In the genomic region with DNA sequence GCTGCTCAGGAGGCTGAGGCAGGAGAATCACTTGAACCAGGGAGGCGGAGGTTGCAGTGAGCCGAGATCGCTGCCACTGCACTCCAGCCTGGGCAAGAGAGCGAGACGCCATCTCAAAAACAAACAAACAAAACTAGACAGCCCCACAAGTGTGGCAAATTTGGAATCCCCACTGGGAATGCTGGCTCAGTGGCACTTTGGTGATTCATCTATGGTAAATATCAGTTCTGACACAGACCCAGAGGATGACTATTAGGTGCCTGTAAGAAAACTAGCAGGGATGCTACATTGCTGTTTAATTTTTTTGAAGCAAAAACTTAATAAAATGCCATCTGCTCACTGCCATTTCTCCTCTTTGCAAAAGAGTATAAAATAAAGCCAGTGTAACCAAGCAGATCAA, we compare ENCODE assay signal across 27 cellular contexts.
DNase-seq lines count a peak whose midpoint lies in the region; ATAC-seq, FAIRE-seq and TF ChIP-seq lines count a peak whose summit lies in the region.
"Had no signal": no experiment of that assay in that cellular context is flagged by ENCODE, and none has a peak within 500 bp of the region (broad histone marks: within the 10 kb centered on the region; RNA-seq: fewer than 3 reads in every experiment).

No MANE protein-coding gene starts in this region.

- FAIRE-seq in RCC 7860 (lab: Jason Lieb, UNC): peak; percentile 31
- FAIRE-seq: frontal cortex, islet of Langerhans, K562 had no signal

- H3K9me3 Mint-ChIP-seq in osteocyte (ENCODE audit: unreplicated experiment): no peaks in the 10 kb centered on the region
- H3K9me3 Mint-ChIP-seq: CD4-positive, alpha-beta memory T cell; stimulated activated naive CD8-positive, alpha-beta T cell treated with anti-CD3 and anti-CD28 coated beads, Interleukin-15, amount 100 ng/mL, for 72 hours; T-helper 1 cell treated with Interleukin-12 subunit alpha and Interleukin-12 subunit beta and Interleukin-4 antibody, amounts not matched to agents 30 μg/mL and 1 μg/mL, for 36 hours had no signal

- H3K4me3 ChIP-seq in fibroblast of mammary gland (ENCODE audit: control insufficient read depth, low read depth, low read length): no peak overlapping the region
- H3K4me3 ChIP-seq: K562, lung, SJCRH30, spleen, transverse colon had no signal

- no peaks in the 10 kb centered on the region for H3K36me3 Mint-ChIP-seq in osteocyte (ENCODE audit: unreplicated experiment)
- H3K36me3 Mint-ChIP-seq: CD4-positive, alpha-beta memory T cell had no signal

- TF ChIP-seq CTCF in fibroblast of mammary gland (conservative IDR thresholded peaks at IDR 0.05; ENCODE audit: control insufficient read depth, insufficient read depth, low read depth, low read length): no peak
- no peak for TF ChIP-seq CTCF in osteocyte (IDR thresholded peaks at IDR 0.05)

- peak; percentile 40 for DNase-seq in A172 (ENCODE audit: low spot score)
- DNase-seq in EL: peak; percentile 52
- peak; percentile 44 for DNase-seq in RCC 7860 (ENCODE audit: low spot score)
- DNase-seq in fibroblast of mammary gland (ENCODE audit: low read depth): peak; percentile 27
- no peak for DNase-seq in osteocyte (ENCODE audit: extremely low spot score, unreplicated experiment)
- DNase-seq: activated CD4-positive, alpha-beta T cell treated with anti-CD3 and anti-CD28 coated beads, Interleukin-2, amount 50 U/mL, for 4 hours; activated gamma-delta T cell; CD4-positive, alpha-beta memory T cell; cerebellar nuclear complex; DND-41; erythroblast; NCI-H2081 treated with DMSO at 0.1 percent for 48 hours; NCI-H510A; SJCRH30; spleen; stimulated activated CD4-positive, alpha-beta T cell treated with anti-CD3 and anti-CD28 coated beads, Interleukin-4, amount 100 ng/mL, for 4 hours; stimulated activated naive CD8-positive, alpha-beta T cell treated with anti-CD3 and anti-CD28 coated beads, Interleukin-15, amount 100 ng/mL, for 72 hours; transverse colon; WERI-Rb-1 had no signal

- H3K27ac Mint-ChIP-seq in osteocyte (ENCODE audit: unreplicated experiment): no peak overlapping the region
- H3K27ac Mint-ChIP-seq: CD4-positive, alpha-beta memory T cell; stimulated activated naive CD8-positive, alpha-beta T cell treated with anti-CD3 and anti-CD28 coated beads, Interleukin-15, amount 100 ng/mL, for 72 hours; T-helper 1 cell treated with Interleukin-12 subunit alpha and Interleukin-12 subunit beta and Interleukin-4 antibody, amounts not matched to agents 30 μg/mL and 1 μg/mL, for 36 hours had no signal

- H3K4me1 Mint-ChIP-seq in osteocyte (ENCODE audit: unreplicated experiment): peaks cover 7% of the 10 kb centered on the region

- peaks cover 5% of the 10 kb centered on the region for H3K27me3 Mint-ChIP-seq in osteocyte (ENCODE audit: unreplicated experiment)
- H3K27me3 Mint-ChIP-seq: CD4-positive, alpha-beta memory T cell had no signal

- no peak for ATAC-seq in GM21360 (IDR thresholded peaks at IDR 0.05; ENCODE audit: unreplicated experiment)
- no peak for ATAC-seq in HG02884 (IDR thresholded peaks at IDR 0.05; ENCODE audit: unreplicated experiment)
- ATAC-seq in HG03378 (IDR thresholded peaks at IDR 0.05; ENCODE audit: unreplicated experiment): no peak
- ATAC-seq: K562; stimulated activated naive CD8-positive, alpha-beta T cell treated with anti-CD3 and anti-CD28 coated beads, Interleukin-15, amount 100 ng/mL, for 72 hours had no signal

- no peak overlapping the region for H3K4me3 Mint-ChIP-seq in osteocyte (ENCODE audit: unreplicated experiment)
- H3K4me3 Mint-ChIP-seq: CD4-positive, alpha-beta memory T cell; stimulated activated naive CD8-positive, alpha-beta T cell treated with anti-CD3 and anti-CD28 coated beads, Interleukin-15, amount 100 ng/mL, for 72 hours; T-helper 1 cell treated with Interleukin-12 subunit alpha and Interleukin-12 subunit beta and Interleukin-4 antibody, amounts not matched to agents 30 μg/mL and 1 μg/mL, for 36 hours had no signal
